In genomic region chr5:168288349-168289245, GRCh38 we compare ENCODE assay signal across 12 cellular contexts. TPM values are rescaled to one million over a fixed set of nuclear protein-coding genes. Genes with fewer than 3 reads are reported as not detected.
A peak's percentile ranks its signal among the peaks of the same experiment; 100 is the strongest.
DNase-seq lines count a peak whose midpoint lies in the region; ATAC-seq and TF ChIP-seq lines count a peak whose summit lies in the region.
"Had no signal": no experiment of that assay in that cellular context is flagged by ENCODE, and none has a peak within 500 bp of the region (broad histone marks: within the 10 kb centered on the region; RNA-seq: fewer than 3 reads in every experiment).

No MANE protein-coding gene starts in this region.

- POLR2A ChIA-PET in Caco-2 (lab: Charles Lee), result no interaction called here
- POLR2A ChIA-PET in activated CD4-positive, alpha-beta T cell treated with anti-CD3 and anti-CD28 coated beads for 36 hours (lab: Charles Lee), result no interaction called here

- H3K27me3 Mint-ChIP-seq in Caco-2 (ENCODE audit: insufficient read depth, unreplicated experiment), result no peaks in the 10 kb centered on the region
- H3K27me3 Mint-ChIP-seq in activated CD4-positive, alpha-beta T cell treated with anti-CD3 and anti-CD28 coated beads for 36 hours, result peaks cover 37% of the 10 kb centered on the region

- peak overlapping the region; percentile 55 for H3K4me2 ChIP-seq in parathyroid adenoma (ENCODE audit: low read length)

- H3K9me3 ChIP-seq in Caco-2 (0 out of 2 replicates have a peak, but pooled peaks cover 4% of the 10 kb centered on the region), parathyroid adenoma (ENCODE audit: control insufficient read depth, low read length) (no peaks in the 10 kb centered on the region)

- DNase-seq in Caco-2 (peak; percentile 94 to 97), RKO (ENCODE audit: low spot score) (peak; percentile 66), iPS-NIHi11 (ENCODE audit: low spot score) (peak; percentile 40), dermis blood vessel endothelial cell (no peak)
- DNase-seq in activated CD4-positive, alpha-beta T cell treated with anti-CD3 and anti-CD28 coated beads for 36 hours, result no peak
- DNase-seq in central memory CD4-positive, alpha-beta T cell, result no peak
- DNase-seq: H9, NCI-H748 treated with DMSO at 0.1 percent for 48 hours had no signal

- H3K4me1 ChIP-seq in Caco-2 (peaks cover 45% of the 10 kb centered on the region), parathyroid adenoma (peaks cover 6% of the 10 kb centered on the region)

- H3K27ac ChIP-seq in parathyroid adenoma, result peak overlapping the region; percentile 65
- H3K27ac ChIP-seq: esophagus muscularis mucosa had no signal

- H3K9ac ChIP-seq in parathyroid adenoma, result no peak overlapping the region

- H3K4me3 Mint-ChIP-seq in Caco-2 (ENCODE audit: unreplicated experiment), result peak overlapping the region; percentile 96
- H3K4me3 Mint-ChIP-seq in activated CD4-positive, alpha-beta T cell treated with anti-CD3 and anti-CD28 coated beads for 36 hours, result no peak overlapping the region
- H3K4me3 Mint-ChIP-seq: H9 had no signal

- H3K36me3 Mint-ChIP-seq in Caco-2 (ENCODE audit: insufficient read depth, unreplicated experiment), result peaks cover 44% of the 10 kb centered on the region
- no peaks in the 10 kb centered on the region for H3K36me3 Mint-ChIP-seq in activated CD4-positive, alpha-beta T cell treated with anti-CD3 and anti-CD28 coated beads for 36 hours (ENCODE audit: low read depth)

- CTCF ChIA-PET in Caco-2 (lab: Charles Lee), result no interaction called here
- CTCF ChIA-PET in activated CD4-positive, alpha-beta T cell treated with anti-CD3 and anti-CD28 coated beads for 36 hours (lab: Charles Lee), result no interaction called here

- peaks cover 54% of the 10 kb centered on the region for H3K4me1 Mint-ChIP-seq in Caco-2 (ENCODE audit: low read depth, unreplicated experiment)
- peaks cover 25% of the 10 kb centered on the region for H3K4me1 Mint-ChIP-seq in activated CD4-positive, alpha-beta T cell treated with anti-CD3 and anti-CD28 coated beads for 36 hours

- BruUV-seq in Caco-2 (replicated peaks; lab: Mats Ljungman, UMichigan), result TSS peak; percentile 19

- peak overlapping the region; percentile 83 for H2AFZ ChIP-seq in parathyroid adenoma

- H3K9me3 Mint-ChIP-seq in Caco-2 (ENCODE audit: unreplicated experiment), result peaks cover 16% of the 10 kb centered on the region
- peaks cover 11% of the 10 kb centered on the region for H3K9me3 Mint-ChIP-seq in activated CD4-positive, alpha-beta T cell treated with anti-CD3 and anti-CD28 coated beads for 36 hours (ENCODE audit: low read depth)
- H3K9me3 Mint-ChIP-seq: H9 had no signal

- intact Hi-C loops in Caco-2 (cut with micrococcal nuclease; ENCODE audit: unreplicated experiment), result loop anchor here (1.0 kb wide), 4 partner anchors 18 to 77 kb away; no protein-coding TSS in a partner anchor
- intact Hi-C loops in activated CD4-positive, alpha-beta T cell treated with anti-CD3 and anti-CD28 coated beads for 36 hours (cut with DNase I, micrococcal nuclease), result loop anchor here in 1 of 2 experiments (5.0 kb wide), 1 partner anchor 124 kb away; no protein-coding TSS in a partner anchor

- H3K4me3 ChIP-seq in Caco-2 (ENCODE audit: low read depth, low read length), result peak overlapping the region; percentile 22
- peak overlapping the region; percentile 23 for H3K4me3 ChIP-seq in parathyroid adenoma (ENCODE audit: low read depth, low read length)
- H3K4me3 ChIP-seq: esophagus muscularis mucosa had no signal

- peak in 1 of 2 experiments; percentile 34 for TF ChIP-seq CTCF in Caco-2 (IDR thresholded peaks at IDR 0.05; ENCODE audit: insufficient read depth in 1 of 2, low read depth in 1 of 2, low read length in 1 of 2, severe bottlenecking in 1 of 2, unreplicated experiment in 1 of 2)
- TF ChIP-seq CTCF in parathyroid adenoma (IDR thresholded peaks at IDR 0.05), result no peak

- H3K36me3 ChIP-seq in Caco-2 (ENCODE audit: control insufficient read depth, insufficient read depth, low read length), result no peaks in the 10 kb centered on the region
- no peaks in the 10 kb centered on the region for H3K36me3 ChIP-seq in parathyroid adenoma (ENCODE audit: control insufficient read depth, insufficient read depth, low read length)
- H3K36me3 ChIP-seq: esophagus muscularis mucosa had no signal

- H3K79me2 ChIP-seq in parathyroid adenoma, result peaks cover 5% of the 10 kb centered on the region

- peak overlapping the region; percentile 95 for H3K27ac Mint-ChIP-seq in Caco-2 (ENCODE audit: unreplicated experiment)
- H3K27ac Mint-ChIP-seq in activated CD4-positive, alpha-beta T cell treated with anti-CD3 and anti-CD28 coated beads for 36 hours, result no peak overlapping the region
- H3K27ac Mint-ChIP-seq: H9 had no signal

- H3K27me3 ChIP-seq in Caco-2 (replicated peaks; ENCODE audit: control insufficient read depth, insufficient read depth, low read length), result no peaks in the 10 kb centered on the region
- no peaks in the 10 kb centered on the region for H3K27me3 ChIP-seq in parathyroid adenoma (ENCODE audit: control insufficient read depth, insufficient read depth, low read length)

- no peak for ATAC-seq in activated CD4-positive, alpha-beta T cell treated with anti-CD3 and anti-CD28 coated beads for 36 hours
- no peak for ATAC-seq in GM21576 (IDR thresholded peaks at IDR 0.05; ENCODE audit: unreplicated experiment)

RNA-seq across cellular contexts. Expression of gene WWC1, which starts 2.8 kb away (rescaled TPM):
- 108 and 109 TPM in 2 replicates for total RNA-seq in Caco-2 (2022)
- total RNA-seq in activated CD4-positive, alpha-beta T cell treated with anti-CD3 and anti-CD28 coated beads for 36 hours, result 1 to 10 TPM; 2.1 to 2.2 TPM
- total RNA-seq in dermis blood vessel endothelial cell, result 1.1 and 26.2 TPM in 2 replicates
- total RNA-seq: T-helper 1 cell treated with Interleukin-12 subunit alpha and Interleukin-12 subunit beta and Interleukin-4 antibody, amounts not matched to agents 30 ng/mL and 1 ng/mL, for 36 hours had no signal

Comparison
In these comparisons a context has a peak if more than half of its experiments do, and no peak if none do; other contexts are left out.
1. DNase-seq: peak in Caco-2 (2 of 2), RKO (single experiment) and iPS-NIHi11 (single experiment); none in activated CD4-positive, alpha-beta T cell treated with anti-CD3 and anti-CD28 coated beads for 36 hours (single experiment), central memory CD4-positive, alpha-beta T cell (single experiment) and dermis blood vessel endothelial cell (single experiment).